Comparison of ENCODE assay signal across 8 cellular contexts in genomic region chr19:16896913-16897571, GRCh38. TPM values are rescaled to one million over a fixed set of nuclear protein-coding genes. Genes with fewer than 3 reads are reported as not detected.
A peak's percentile ranks its signal among the peaks of the same experiment; 100 is the strongest.
DNase-seq lines count a peak whose midpoint lies in the region; ATAC-seq and TF ChIP-seq lines count a peak whose summit lies in the region.

No MANE protein-coding gene starts in this region.

- peaks cover 4% of the 10 kb centered on the region for H3K36me3 Mint-ChIP-seq in activated CD8-positive, alpha-beta T cell treated with anti-CD3 and anti-CD28 coated beads, Interleukin-2, amount 10 ng/mL, durations not matched to agents 7 days and 5 days (ENCODE audit: low read depth)

- CTCF ChIA-PET in HEK293 (lab: Yijun Ruan, JAX) = no interaction called here
- CTCF ChIA-PET in activated CD8-positive, alpha-beta T cell treated with anti-CD3 and anti-CD28 coated beads, Interleukin-2, amount 10 ng/mL, durations not matched to agents 7 days and 5 days (lab: Charles Lee) = no interaction called here

- H3K27ac ChIP-seq in DOHH2 (ENCODE audit: low read depth, low read length) = peak overlapping the region; percentile 37; the same call in 1 of the 2 replicates
- H3K27ac ChIP-seq in HEK293 (ENCODE audit: extremely low read depth, low read depth, low read length) = no peak overlapping the region
- no peak overlapping the region for H3K27ac ChIP-seq in lung (ENCODE audit: low read depth in 1 of 2, low read length in 1 of 2)

- ATAC-seq in activated CD8-positive, alpha-beta T cell treated with anti-CD3 and anti-CD28 coated beads, Interleukin-2, amount 10 ng/mL, durations not matched to agents 7 days and 5 days = peak; percentile 53
- peak; percentile 86 for ATAC-seq in lung (ENCODE audit: insufficient read depth, low FRiP score)

- H3K27me3 Mint-ChIP-seq in activated CD8-positive, alpha-beta T cell treated with anti-CD3 and anti-CD28 coated beads, Interleukin-2, amount 10 ng/mL, durations not matched to agents 7 days and 5 days (ENCODE audit: low read depth) = peaks cover 31% of the 10 kb centered on the region

- 2 to 11% methylated on average over 36 to 46 of the region's 46 CpGs for WGBS in lung, 2 donors

- no peak for TF ChIP-seq CTCF in DOHH2 (IDR thresholded peaks at IDR 0.05; ENCODE audit: low read depth, low read length, poor library complexity, severe bottlenecking)
- TF ChIP-seq CTCF in HEK293 (tag by site-specific recombination; IDR thresholded peaks at IDR 0.05) = no peak
- TF ChIP-seq CTCF in lung (IDR thresholded peaks at IDR 0.05; ENCODE audit: control extremely low read depth, extremely low read depth) = no peak

- H3K4me3 ChIP-seq in DOHH2 (ENCODE audit: low read length) (peak overlapping the region; percentile 91), HEK293 (ENCODE audit: low read depth, low read length) (peak overlapping the region; percentile 56), lung (peak overlapping the region; percentile 28)

- H3K4me3 Mint-ChIP-seq in activated CD8-positive, alpha-beta T cell treated with anti-CD3 and anti-CD28 coated beads, Interleukin-2, amount 10 ng/mL, durations not matched to agents 7 days and 5 days = peak overlapping the region; percentile 62

- H3K79me2 ChIP-seq in DOHH2 (ENCODE audit: control insufficient read depth, low read length) = peaks cover 10% of the 10 kb centered on the region

- peaks cover 55% of the 10 kb centered on the region for H3K4me1 Mint-ChIP-seq in activated CD8-positive, alpha-beta T cell treated with anti-CD3 and anti-CD28 coated beads, Interleukin-2, amount 10 ng/mL, durations not matched to agents 7 days and 5 days (ENCODE audit: low read depth)

- H3F3A ChIP-seq in DOHH2 (ENCODE audit: control insufficient read depth, insufficient read depth) = peaks cover 30% of the 10 kb centered on the region

- POLR2A ChIA-PET in HEK293 (lab: Yijun Ruan, JAX) = no interaction called here
- POLR2A ChIA-PET in activated CD8-positive, alpha-beta T cell treated with anti-CD3 and anti-CD28 coated beads, Interleukin-2, amount 10 ng/mL, durations not matched to agents 7 days and 5 days (lab: Charles Lee) = no interaction called here

- peak overlapping the region; percentile 62 for H3K27ac Mint-ChIP-seq in activated CD8-positive, alpha-beta T cell treated with anti-CD3 and anti-CD28 coated beads, Interleukin-2, amount 10 ng/mL, durations not matched to agents 7 days and 5 days

- no peaks in the 10 kb centered on the region for H4K20me1 ChIP-seq in DOHH2 (ENCODE audit: control insufficient read depth, insufficient read depth, low read depth, low read length)

- H3K4me1 ChIP-seq in DOHH2 (ENCODE audit: control insufficient read depth, low read length) (peaks cover 76% of the 10 kb centered on the region), HEK293 (ENCODE audit: control insufficient read depth, insufficient read depth, low read length) (no peaks in the 10 kb centered on the region), lung (ENCODE audit: control insufficient read depth in 2 of 2, insufficient read depth in 2 of 2, low read length in 2 of 2) (peaks cover 0 to 3% of the 10 kb centered on the region in 2 donors)

- H3K36me3 ChIP-seq in DOHH2 (ENCODE audit: control insufficient read depth, low read length) = peaks cover 14% of the 10 kb centered on the region
- H3K36me3 ChIP-seq in HEK293 (ENCODE audit: control insufficient read depth in 2 of 2, insufficient read depth in 1 of 2, low read length in 2 of 2) = no peaks in the 10 kb centered on the region
- H3K36me3 ChIP-seq in lung (ENCODE audit: control insufficient read depth in 2 of 2, insufficient read depth in 2 of 2, low read length in 2 of 2) = peaks cover 0 to 2% of the 10 kb centered on the region in 2 donors

- no peaks in the 10 kb centered on the region for H3K9me2 ChIP-seq in DOHH2 (replicated peaks; ENCODE audit: control insufficient read depth, low read length)

- no peaks in the 10 kb centered on the region for H3K9me3 Mint-ChIP-seq in activated CD8-positive, alpha-beta T cell treated with anti-CD3 and anti-CD28 coated beads, Interleukin-2, amount 10 ng/mL, durations not matched to agents 7 days and 5 days (ENCODE audit: insufficient read depth)

- DNase-seq in NCI-H2227 treated with DMSO at 0.1 percent for 48 hours (lab: John Stamatoyannopoulos, UW) = peak; percentile 80
- peak; percentile 76 for DNase-seq in activated CD8-positive, alpha-beta T cell treated with anti-CD3 and anti-CD28 coated beads, Interleukin-2, amount 10 ng/mL, durations not matched to agents 7 days and 5 days
- peak; percentile 28 for DNase-seq in effector CD4-positive, alpha-beta T cell
- DNase-seq in lung (ENCODE audit: low spot score) = peak; percentile 92
- peak; percentile 69 to 75 for DNase-seq in stimulated activated CD4-positive, alpha-beta T cell treated with anti-CD3 and anti-CD28 coated beads, Interleukin-4, amount 100 ng/mL, for 48 hours (ENCODE audit: low read depth in 2 of 2)
- no peak for DNase-seq in NCI-H128 (lab: John Stamatoyannopoulos, UW; ENCODE audit: unreplicated experiment)

- peak overlapping the region; percentile 99 for H3K4me2 ChIP-seq in DOHH2 (ENCODE audit: low read length)

- H3K27me3 ChIP-seq in DOHH2 (ENCODE audit: control insufficient read depth, low read length) (no peaks in the 10 kb centered on the region), lung (ENCODE audit: control insufficient read depth, insufficient read depth) (no peaks in the 10 kb centered on the region)

- no peaks in the 10 kb centered on the region for H3K9me3 ChIP-seq in DOHH2 (ENCODE audit: control insufficient read depth, insufficient read depth, low read length)
- H3K9me3 ChIP-seq in HEK293 (ENCODE audit: control insufficient read depth, insufficient read depth, low read depth, low read length) = no peaks in the 10 kb centered on the region
- no peaks in the 10 kb centered on the region for H3K9me3 ChIP-seq in lung (ENCODE audit: control insufficient read depth in 2 of 2, insufficient read depth in 1 of 2, low read length in 1 of 2)

TF ChIP-seq in HEK293, 187 proteins besides CTCF, POLR2A, EP300 and RAD21 (continues in another document):
- peak; percentile 62 for TF ChIP-seq PATZ1 (tag by site-specific recombination; IDR thresholded peaks at IDR 0.05)
- TF ChIP-seq SP3 (tag by site-specific recombination; IDR thresholded peaks at IDR 0.05) = peak; percentile 89
- TF ChIP-seq ZNF426 (tag by site-specific recombination; IDR thresholded peaks at IDR 0.05) = no peak
- TF ChIP-seq ZNF350 (tag by site-specific recombination; IDR thresholded peaks at IDR 0.05) = no peak
- TF ChIP-seq ZNF629 (tag by site-specific recombination; IDR thresholded peaks at IDR 0.05) = no peak
- no peak for TF ChIP-seq ZNF513 (tag by site-specific recombination; IDR thresholded peaks at IDR 0.05)
- peak; percentile 67 for TF ChIP-seq KLF16 (tag by site-specific recombination; IDR thresholded peaks at IDR 0.05)
- TF ChIP-seq KLF8 (tag by site-specific recombination; IDR thresholded peaks at IDR 0.05) = peak; percentile 92
- TF ChIP-seq ZNF596 (tag by site-specific recombination; IDR thresholded peaks at IDR 0.05) = no peak
- TF ChIP-seq KLF9 (tag by site-specific recombination; IDR thresholded peaks at IDR 0.05; ENCODE audit: low read depth) = peak; percentile 99
- no peak for TF ChIP-seq ZBTB44 (tag by site-specific recombination; IDR thresholded peaks at IDR 0.05)
- TF ChIP-seq BCL11A (tag by site-specific recombination; IDR thresholded peaks at IDR 0.05; ENCODE audit: low read depth) = no peak
- no peak for TF ChIP-seq ZNF423 (tag by site-specific recombination; IDR thresholded peaks at IDR 0.05)
- TF ChIP-seq ZNF175 (tag by site-specific recombination; IDR thresholded peaks at IDR 0.05) = no peak

RNA-seq across cellular contexts. Expression of gene F2RL3, which starts 8.2 kb away (rescaled TPM):
- total RNA-seq in activated CD8-positive, alpha-beta T cell treated with anti-CD3 and anti-CD28 coated beads, Interleukin-2, amount 10 ng/mL, durations not matched to agents 7 days and 5 days = under 1 TPM; 0.34 to 0.74 TPM
- 10 to 100 TPM in 1 of 2 donors, 1 to 10 TPM in 1; 5.8 to 76.8 TPM for total RNA-seq in lung
- 10 to 100 TPM; 45.2 to 60.8 TPM for polyA plus RNA-seq in lung

Comparison
In these comparisons a context has a peak if more than half of its experiments do, and no peak if none do; other contexts are left out.
1. H3K4me3 ChIP-seq: peak in every context shown above with its lines; median percentile 91 in DOHH2; 56 in HEK293; 28 in lung.